ENCODE assay signal across 1 cellular context in the genomic region with DNA sequence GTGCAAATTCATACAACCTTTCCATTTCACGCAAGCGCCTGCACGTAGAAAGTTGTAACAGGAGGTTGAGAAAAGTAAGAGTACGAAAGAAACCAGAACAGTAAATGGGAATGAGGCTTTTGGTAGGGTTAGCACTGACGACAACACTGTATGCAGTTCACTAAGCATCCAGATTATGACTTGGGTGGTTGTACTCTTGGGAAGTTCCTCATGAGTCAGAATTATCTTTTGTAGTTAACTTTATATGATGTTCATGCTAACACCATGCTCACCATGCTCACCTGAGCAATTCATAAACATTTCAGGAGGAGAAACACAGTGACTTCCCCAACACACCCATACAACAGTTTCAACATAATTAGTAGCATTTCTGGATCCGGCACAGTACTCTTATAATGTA.
TF ChIP-seq lines count a peak whose summit lies in the region.

No MANE protein-coding gene starts in this region.

TF ChIP-seq in GM12878, 131 proteins besides CTCF, POLR2A, EP300 and RAD21:
- TF ChIP-seq, protein P1, sequence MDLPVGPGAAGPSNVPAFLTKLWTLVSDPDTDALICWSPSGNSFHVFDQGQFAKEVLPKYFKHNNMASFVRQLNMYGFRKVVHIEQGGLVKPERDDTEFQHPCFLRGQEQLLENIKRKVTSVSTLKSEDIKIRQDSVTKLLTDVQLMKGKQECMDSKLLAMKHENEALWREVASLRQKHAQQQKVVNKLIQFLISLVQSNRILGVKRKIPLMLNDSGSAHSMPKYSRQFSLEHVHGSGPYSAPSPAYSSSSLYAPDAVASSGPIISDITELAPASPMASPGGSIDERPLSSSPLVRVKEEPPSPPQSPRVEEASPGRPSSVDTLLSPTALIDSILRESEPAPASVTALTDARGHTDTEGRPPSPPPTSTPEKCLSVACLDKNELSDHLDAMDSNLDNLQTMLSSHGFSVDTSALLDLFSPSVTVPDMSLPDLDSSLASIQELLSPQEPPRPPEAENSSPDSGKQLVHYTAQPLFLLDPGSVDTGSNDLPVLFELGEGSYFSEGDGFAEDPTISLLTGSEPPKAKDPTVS (IDR thresholded peaks at IDR 0.05; ENCODE audit: low read depth, low read length) = no peak
- TF ChIP-seq, protein P2, sequence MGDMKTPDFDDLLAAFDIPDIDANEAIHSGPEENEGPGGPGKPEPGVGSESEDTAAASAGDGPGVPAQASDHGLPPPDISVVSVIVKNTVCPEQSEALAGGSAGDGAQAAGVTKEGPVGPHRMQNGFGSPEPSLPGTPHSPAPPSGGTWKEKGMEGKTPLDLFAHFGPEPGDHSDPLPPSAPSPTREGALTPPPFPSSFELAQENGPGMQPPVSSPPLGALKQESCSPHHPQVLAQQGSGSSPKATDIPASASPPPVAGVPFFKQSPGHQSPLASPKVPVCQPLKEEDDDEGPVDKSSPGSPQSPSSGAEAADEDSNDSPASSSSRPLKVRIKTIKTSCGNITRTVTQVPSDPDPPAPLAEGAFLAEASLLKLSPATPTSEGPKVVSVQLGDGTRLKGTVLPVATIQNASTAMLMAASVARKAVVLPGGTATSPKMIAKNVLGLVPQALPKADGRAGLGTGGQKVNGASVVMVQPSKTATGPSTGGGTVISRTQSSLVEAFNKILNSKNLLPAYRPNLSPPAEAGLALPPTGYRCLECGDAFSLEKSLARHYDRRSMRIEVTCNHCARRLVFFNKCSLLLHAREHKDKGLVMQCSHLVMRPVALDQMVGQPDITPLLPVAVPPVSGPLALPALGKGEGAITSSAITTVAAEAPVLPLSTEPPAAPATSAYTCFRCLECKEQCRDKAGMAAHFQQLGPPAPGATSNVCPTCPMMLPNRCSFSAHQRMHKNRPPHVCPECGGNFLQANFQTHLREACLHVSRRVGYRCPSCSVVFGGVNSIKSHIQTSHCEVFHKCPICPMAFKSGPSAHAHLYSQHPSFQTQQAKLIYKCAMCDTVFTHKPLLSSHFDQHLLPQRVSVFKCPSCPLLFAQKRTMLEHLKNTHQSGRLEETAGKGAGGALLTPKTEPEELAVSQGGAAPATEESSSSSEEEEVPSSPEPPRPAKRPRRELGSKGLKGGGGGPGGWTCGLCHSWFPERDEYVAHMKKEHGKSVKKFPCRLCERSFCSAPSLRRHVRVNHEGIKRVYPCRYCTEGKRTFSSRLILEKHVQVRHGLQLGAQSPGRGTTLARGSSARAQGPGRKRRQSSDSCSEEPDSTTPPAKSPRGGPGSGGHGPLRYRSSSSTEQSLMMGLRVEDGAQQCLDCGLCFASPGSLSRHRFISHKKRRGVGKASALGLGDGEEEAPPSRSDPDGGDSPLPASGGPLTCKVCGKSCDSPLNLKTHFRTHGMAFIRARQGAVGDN (IDR thresholded peaks at IDR 0.05) = no peak
- TF ChIP-seq TCF3 (IDR thresholded peaks at IDR 0.05; ENCODE audit: borderline replicate concordance, insufficient read depth, low read depth, low read length) (no peak), SREBF1 (IDR thresholded peaks at IDR 0.05; ENCODE audit: low read length) (no peak), JUND (IDR thresholded peaks at IDR 0.05; ENCODE audit: low read depth, low read length) (no peak), WRNIP1 (IDR thresholded peaks at IDR 0.05; ENCODE audit: borderline replicate concordance, low read depth, low read length) (no peak), NRF1 (conservative IDR thresholded peaks at IDR 0.05; ENCODE audit: low read depth, low read length) (no peak), MYC (IDR thresholded peaks at IDR 0.05; ENCODE audit: insufficient read depth, insufficient read length, insufficient replicate concordance, low read length, severe bottlenecking) (no peak), KDM1A (IDR thresholded peaks at IDR 0.05; ENCODE audit: borderline replicate concordance) (no peak), MTA3 (IDR thresholded peaks at IDR 0.05; ENCODE audit: borderline replicate concordance, low read length) (no peak), ZZZ3 (IDR thresholded peaks at IDR 0.05; ENCODE audit: control insufficient read depth, insufficient read length, low read depth) (no peak), MYB (IDR thresholded peaks at IDR 0.05; ENCODE audit: borderline replicate concordance, low read depth, low read length) (no peak), EED (IDR thresholded peaks at IDR 0.05; ENCODE audit: low read depth) (no peak)
- TF ChIP-seq, protein P3, sequence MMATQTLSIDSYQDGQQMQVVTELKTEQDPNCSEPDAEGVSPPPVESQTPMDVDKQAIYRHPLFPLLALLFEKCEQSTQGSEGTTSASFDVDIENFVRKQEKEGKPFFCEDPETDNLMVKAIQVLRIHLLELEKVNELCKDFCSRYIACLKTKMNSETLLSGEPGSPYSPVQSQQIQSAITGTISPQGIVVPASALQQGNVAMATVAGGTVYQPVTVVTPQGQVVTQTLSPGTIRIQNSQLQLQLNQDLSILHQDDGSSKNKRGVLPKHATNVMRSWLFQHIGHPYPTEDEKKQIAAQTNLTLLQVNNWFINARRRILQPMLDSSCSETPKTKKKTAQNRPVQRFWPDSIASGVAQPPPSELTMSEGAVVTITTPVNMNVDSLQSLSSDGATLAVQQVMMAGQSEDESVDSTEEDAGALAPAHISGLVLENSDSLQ (IDR thresholded peaks at IDR 0.05) = no peak
- TF ChIP-seq, protein P4, sequence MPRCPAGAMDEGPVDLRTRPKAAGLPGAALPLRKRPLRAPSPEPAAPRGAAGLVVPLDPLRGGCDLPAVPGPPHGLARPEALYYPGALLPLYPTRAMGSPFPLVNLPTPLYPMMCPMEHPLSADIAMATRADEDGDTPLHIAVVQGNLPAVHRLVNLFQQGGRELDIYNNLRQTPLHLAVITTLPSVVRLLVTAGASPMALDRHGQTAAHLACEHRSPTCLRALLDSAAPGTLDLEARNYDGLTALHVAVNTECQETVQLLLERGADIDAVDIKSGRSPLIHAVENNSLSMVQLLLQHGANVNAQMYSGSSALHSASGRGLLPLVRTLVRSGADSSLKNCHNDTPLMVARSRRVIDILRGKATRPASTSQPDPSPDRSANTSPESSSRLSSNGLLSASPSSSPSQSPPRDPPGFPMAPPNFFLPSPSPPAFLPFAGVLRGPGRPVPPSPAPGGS (IDR thresholded peaks at IDR 0.05; ENCODE audit: borderline replicate concordance, insufficient read depth, low read depth, low read length, poor library complexity, severe bottlenecking) = no peak
- TF ChIP-seq, protein P5, sequence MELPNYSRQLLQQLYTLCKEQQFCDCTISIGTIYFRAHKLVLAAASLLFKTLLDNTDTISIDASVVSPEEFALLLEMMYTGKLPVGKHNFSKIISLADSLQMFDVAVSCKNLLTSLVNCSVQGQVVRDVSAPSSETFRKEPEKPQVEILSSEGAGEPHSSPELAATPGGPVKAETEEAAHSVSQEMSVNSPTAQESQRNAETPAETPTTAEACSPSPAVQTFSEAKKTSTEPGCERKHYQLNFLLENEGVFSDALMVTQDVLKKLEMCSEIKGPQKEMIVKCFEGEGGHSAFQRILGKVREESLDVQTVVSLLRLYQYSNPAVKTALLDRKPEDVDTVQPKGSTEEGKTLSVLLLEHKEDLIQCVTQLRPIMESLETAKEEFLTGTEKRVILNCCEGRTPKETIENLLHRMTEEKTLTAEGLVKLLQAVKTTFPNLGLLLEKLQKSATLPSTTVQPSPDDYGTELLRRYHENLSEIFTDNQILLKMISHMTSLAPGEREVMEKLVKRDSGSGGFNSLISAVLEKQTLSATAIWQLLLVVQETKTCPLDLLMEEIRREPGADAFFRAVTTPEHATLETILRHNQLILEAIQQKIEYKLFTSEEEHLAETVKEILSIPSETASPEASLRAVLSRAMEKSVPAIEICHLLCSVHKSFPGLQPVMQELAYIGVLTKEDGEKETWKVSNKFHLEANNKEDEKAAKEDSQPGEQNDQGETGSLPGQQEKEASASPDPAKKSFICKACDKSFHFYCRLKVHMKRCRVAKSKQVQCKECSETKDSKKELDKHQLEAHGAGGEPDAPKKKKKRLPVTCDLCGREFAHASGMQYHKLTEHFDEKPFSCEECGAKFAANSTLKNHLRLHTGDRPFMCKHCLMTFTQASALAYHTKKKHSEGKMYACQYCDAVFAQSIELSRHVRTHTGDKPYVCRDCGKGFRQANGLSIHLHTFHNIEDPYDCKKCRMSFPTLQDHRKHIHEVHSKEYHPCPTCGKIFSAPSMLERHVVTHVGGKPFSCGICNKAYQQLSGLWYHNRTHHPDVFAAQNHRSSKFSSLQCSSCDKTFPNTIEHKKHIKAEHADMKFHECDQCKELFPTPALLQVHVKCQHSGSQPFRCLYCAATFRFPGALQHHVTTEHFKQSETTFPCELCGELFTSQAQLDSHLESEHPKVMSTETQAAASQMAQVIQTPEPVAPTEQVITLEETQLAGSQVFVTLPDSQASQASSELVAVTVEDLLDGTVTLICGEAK (IDR thresholded peaks at IDR 0.05; ENCODE audit: borderline replicate concordance) = no peak
- TF ChIP-seq, protein P6, sequence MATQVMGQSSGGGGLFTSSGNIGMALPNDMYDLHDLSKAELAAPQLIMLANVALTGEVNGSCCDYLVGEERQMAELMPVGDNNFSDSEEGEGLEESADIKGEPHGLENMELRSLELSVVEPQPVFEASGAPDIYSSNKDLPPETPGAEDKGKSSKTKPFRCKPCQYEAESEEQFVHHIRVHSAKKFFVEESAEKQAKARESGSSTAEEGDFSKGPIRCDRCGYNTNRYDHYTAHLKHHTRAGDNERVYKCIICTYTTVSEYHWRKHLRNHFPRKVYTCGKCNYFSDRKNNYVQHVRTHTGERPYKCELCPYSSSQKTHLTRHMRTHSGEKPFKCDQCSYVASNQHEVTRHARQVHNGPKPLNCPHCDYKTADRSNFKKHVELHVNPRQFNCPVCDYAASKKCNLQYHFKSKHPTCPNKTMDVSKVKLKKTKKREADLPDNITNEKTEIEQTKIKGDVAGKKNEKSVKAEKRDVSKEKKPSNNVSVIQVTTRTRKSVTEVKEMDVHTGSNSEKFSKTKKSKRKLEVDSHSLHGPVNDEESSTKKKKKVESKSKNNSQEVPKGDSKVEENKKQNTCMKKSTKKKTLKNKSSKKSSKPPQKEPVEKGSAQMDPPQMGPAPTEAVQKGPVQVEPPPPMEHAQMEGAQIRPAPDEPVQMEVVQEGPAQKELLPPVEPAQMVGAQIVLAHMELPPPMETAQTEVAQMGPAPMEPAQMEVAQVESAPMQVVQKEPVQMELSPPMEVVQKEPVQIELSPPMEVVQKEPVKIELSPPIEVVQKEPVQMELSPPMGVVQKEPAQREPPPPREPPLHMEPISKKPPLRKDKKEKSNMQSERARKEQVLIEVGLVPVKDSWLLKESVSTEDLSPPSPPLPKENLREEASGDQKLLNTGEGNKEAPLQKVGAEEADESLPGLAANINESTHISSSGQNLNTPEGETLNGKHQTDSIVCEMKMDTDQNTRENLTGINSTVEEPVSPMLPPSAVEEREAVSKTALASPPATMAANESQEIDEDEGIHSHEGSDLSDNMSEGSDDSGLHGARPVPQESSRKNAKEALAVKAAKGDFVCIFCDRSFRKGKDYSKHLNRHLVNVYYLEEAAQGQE (IDR thresholded peaks at IDR 0.05; ENCODE audit: low read depth, low read length) = no peak
TF ChIP-seq in GM12878: peak in this region for 0.
